Comparison of ENCODE assay signal across 8 cellular contexts in genomic region chr9:131255731-131256197, GRCh38. TPM values are rescaled to one million over a fixed set of nuclear protein-coding genes. Genes with fewer than 3 reads are reported as not detected.
DNase-seq lines count a peak whose midpoint lies in the region; FAIRE-seq and TF ChIP-seq lines count a peak whose summit lies in the region.

No MANE protein-coding gene starts in this region.

- no peaks in the 10 kb centered on the region for H3K9me3 ChIP-seq in Peyer's patch
- H3K9me3 ChIP-seq in fibroblast of lung (ENCODE audit: control insufficient read depth, insufficient read depth, low read depth, low read length) = no peaks in the 10 kb centered on the region
- H3K9me3 ChIP-seq in skeletal muscle satellite cell (replicated peaks; ENCODE audit: low read length) = no peaks in the 10 kb centered on the region

- TF ChIP-seq CTCF in Peyer's patch (IDR thresholded peaks at IDR 0.05) = no peak
- TF ChIP-seq CTCF in fibroblast of lung (conservative IDR thresholded peaks at IDR 0.05 in 1 of 2, IDR thresholded peaks at IDR 0.05 in 1 of 2; ENCODE audit: low read depth in 1 of 2, low read length in 2 of 2) = no peak

- H3K27me3 ChIP-seq in Peyer's patch = no peaks in the 10 kb centered on the region
- H3K27me3 ChIP-seq in fibroblast of lung (ENCODE audit: control insufficient read depth, insufficient read depth, low read length) = no peaks in the 10 kb centered on the region
- no peaks in the 10 kb centered on the region for H3K27me3 ChIP-seq in skeletal muscle satellite cell (ENCODE audit: control insufficient read depth, insufficient read depth, low read length)

- H3K79me2 ChIP-seq in fibroblast of lung (ENCODE audit: control insufficient read depth, insufficient read depth, low read length) = no peaks in the 10 kb centered on the region

- DNase-seq in GM12892 (ENCODE audit: insufficient read length) (no peak), Peyer's patch (no peak), fibroblast of lung (ENCODE audit: low read depth in 2 of 2) (no peak), NCI-H774 (lab: John Stamatoyannopoulos, UW) (no peak), SIG-M5 treated with dmso at 0.1 percent for 504 hours (lab: John Stamatoyannopoulos, UW; ENCODE audit: unreplicated experiment) (no peak), OCI-M1 (lab: John Stamatoyannopoulos, UW) (no peak)
- no peak for DNase-seq in stimulated activated naive CD4-positive, alpha-beta T cell treated with Interleukin-2 at 50 U/mL for 16 hours (lab: John Stamatoyannopoulos, UW)

- H3K27ac ChIP-seq in Peyer's patch (peak overlapping the region; percentile 73 to 92 (median 80)), fibroblast of lung (ENCODE audit: insufficient read depth, low read length) (no peak overlapping the region)

- no peak for TF ChIP-seq POLR2A in GM12892 (IDR thresholded peaks at IDR 0.05; ENCODE audit: low read depth, low read length)
- TF ChIP-seq POLR2A in Peyer's patch (IDR thresholded peaks at IDR 0.05) = no peak

- no peak overlapping the region for H3K9ac ChIP-seq in fibroblast of lung (ENCODE audit: insufficient read depth, low read length)
- peak overlapping the region; percentile 0 for H3K9ac ChIP-seq in skeletal muscle satellite cell (ENCODE audit: low read depth, low read length)

- no peaks in the 10 kb centered on the region for H4K20me1 ChIP-seq in fibroblast of lung (ENCODE audit: control insufficient read depth, extremely low read depth, insufficient read depth, low read length)

- peak; percentile 42 for FAIRE-seq in GM12892 (lab: Jason Lieb, UNC)

- peak overlapping the region; percentile 94 for H2AFZ ChIP-seq in fibroblast of lung (ENCODE audit: low read length)

- H3K36me3 ChIP-seq in Peyer's patch (peaks cover 0 to 11% (median 0%) of the 10 kb centered on the region in 3 donors), fibroblast of lung (ENCODE audit: control insufficient read depth, insufficient read depth, low read length) (no peaks in the 10 kb centered on the region), skeletal muscle satellite cell (ENCODE audit: insufficient read depth, low read length) (no peaks in the 10 kb centered on the region)

- peaks cover 0 to 41% (median 17%) of the 10 kb centered on the region in 4 donors for H3K4me1 ChIP-seq in Peyer's patch
- H3K4me1 ChIP-seq in fibroblast of lung (ENCODE audit: control insufficient read depth, extremely low read depth, insufficient read depth, low read length) = peaks cover 10% of the 10 kb centered on the region
- H3K4me1 ChIP-seq in skeletal muscle satellite cell (ENCODE audit: control insufficient read depth, insufficient read depth, low read length) = peaks cover 13% of the 10 kb centered on the region

- H3K4me3 ChIP-seq in Peyer's patch (peak overlapping the region; percentile 22 to 50 (median 32)), fibroblast of lung (replicated peaks in 1 of 4; ENCODE audit: control extremely low read depth in 1 of 4, insufficient read depth in 1 of 4, low read depth in 3 of 4, low read length in 4 of 4) (no peak overlapping the region), skeletal muscle satellite cell (ENCODE audit: low read length) (no peak overlapping the region)

- H3K4me2 ChIP-seq in fibroblast of lung (ENCODE audit: extremely low read depth, insufficient read depth, low read length) (no peak overlapping the region), skeletal muscle satellite cell (ENCODE audit: low read length) (peak overlapping the region; percentile 30)

RNA-seq across cellular contexts. Expression of gene FAM78A, which starts 20.5 kb away (rescaled TPM):
- polyA plus RNA-seq in GM12892 (2012; ENCODE audit: missing spikeins) = 6.8 TPM
- total RNA-seq in Peyer's patch (1 to 10 TPM in 3 of 4 donors, under 1 TPM in 1; 0.95 to 8.3 (median 3.3) TPM), fibroblast of lung (0.33 and 0.51 TPM in 2 replicates)
- 0.26 and 0.40 TPM in 2 replicates for polyA plus RNA-seq in fibroblast of lung
- 0.24 and 0.38 TPM in 2 replicates for polyA plus RNA-seq in fibroblast of lung (2012)
- polyA minus RNA-seq in fibroblast of lung (ENCODE audit: low replicate concordance) = 0.11 and 0.59 TPM in 2 replicates
- 3.3 and 3.7 TPM in 2 replicates for total RNA-seq in skeletal muscle satellite cell (2012; rRNA removed)

RNA-seq across cellular contexts. Expression of gene PLPP7, which starts 33.8 kb away (rescaled TPM):
- not detected for polyA plus RNA-seq in GM12892 (2012; ENCODE audit: missing spikeins)
- 1 to 10 TPM; 1.3 to 3.3 (median 2.4) TPM for total RNA-seq in Peyer's patch
- total RNA-seq in fibroblast of lung = 8.2 and 9.4 TPM in 2 replicates
- 2.8 and 3.0 TPM in 2 replicates for polyA plus RNA-seq in fibroblast of lung
- 4.9 and 5.3 TPM in 2 replicates for polyA plus RNA-seq in fibroblast of lung (2012)
- polyA minus RNA-seq in fibroblast of lung (ENCODE audit: low replicate concordance) = 0.86 and 1.4 TPM in 2 replicates
- 16.0 and 16.6 TPM in 2 replicates for total RNA-seq in skeletal muscle satellite cell (2012; rRNA removed)

Comparison
In these comparisons a context has a peak if more than half of its experiments do, and no peak if none do; other contexts are left out.
1. H3K4me3 ChIP-seq: peak in Peyer's patch (4 of 4); none in fibroblast of lung (0 of 4) and skeletal muscle satellite cell (single experiment).